In genomic region chr19:1020868-1021425, GRCh38 we compare ENCODE assay signal across 8 cellular contexts. TPM values are rescaled to one million over a fixed set of nuclear protein-coding genes. Genes with fewer than 3 reads are reported as not detected.
DNase-seq lines count a peak whose midpoint lies in the region; ATAC-seq and TF ChIP-seq lines count a peak whose summit lies in the region.

Gene TMEM259, minus strand, starts transcription at chr19:1021123. Its CDS starts 127 bp downstream, at chr19:1020996.

- H3K36me3 Mint-ChIP-seq in activated naive CD4-positive, alpha-beta T cell treated with anti-CD3 and anti-CD28 coated beads, Interleukin-2, amount 50 U/mL, for 24 hours = no peaks in the 10 kb centered on the region

- WGBS in suprapubic skin = under 1% methylated on average over 41 of the region's 68 CpGs

- H3K4me1 Mint-ChIP-seq in activated naive CD4-positive, alpha-beta T cell treated with anti-CD3 and anti-CD28 coated beads, Interleukin-2, amount 50 U/mL, for 24 hours = peaks cover 34% of the 10 kb centered on the region

- H3K27me3 ChIP-seq in suprapubic skin = no peaks in the 10 kb centered on the region

- H3K27me3 Mint-ChIP-seq in activated naive CD4-positive, alpha-beta T cell treated with anti-CD3 and anti-CD28 coated beads, Interleukin-2, amount 50 U/mL, for 24 hours = no peaks in the 10 kb centered on the region

- no peaks in the 10 kb centered on the region for H3K9me3 Mint-ChIP-seq in activated naive CD4-positive, alpha-beta T cell treated with anti-CD3 and anti-CD28 coated beads, Interleukin-2, amount 50 U/mL, for 24 hours

- H3K4me1 ChIP-seq in suprapubic skin = peaks cover 55% of the 10 kb centered on the region

- H3K4me3 Mint-ChIP-seq in activated naive CD4-positive, alpha-beta T cell treated with anti-CD3 and anti-CD28 coated beads, Interleukin-2, amount 50 U/mL, for 24 hours = peak within 1 kb of the TSS; percentile 91

- peak within 1 kb of the TSS; percentile 90 for H3K27ac ChIP-seq in suprapubic skin

- peak within 1 kb of the TSS; percentile 81 for H3K4me3 ChIP-seq in suprapubic skin

- ATAC-seq in HG02623 (IDR thresholded peaks at IDR 0.05; ENCODE audit: unreplicated experiment) = peak; percentile 71

- H3K27ac Mint-ChIP-seq in activated naive CD4-positive, alpha-beta T cell treated with anti-CD3 and anti-CD28 coated beads, Interleukin-2, amount 50 U/mL, for 24 hours = peak within 1 kb of the TSS; percentile 99

- peak in 1 of 2 donors; percentile 75 for TF ChIP-seq POLR2A in suprapubic skin (IDR thresholded peaks at IDR 0.05)

- no peaks in the 10 kb centered on the region for H3K9me3 ChIP-seq in suprapubic skin

- peak; percentile 100 for DNase-seq in GM10266 (ENCODE audit: extremely low spot score)
- DNase-seq in NCI-H1105 (lab: John Stamatoyannopoulos, UW) = peak; percentile 97
- DNase-seq in SKM-1 (lab: John Stamatoyannopoulos, UW; ENCODE audit: unreplicated experiment) = peak; percentile 90
- peak; percentile 97 for DNase-seq in germinal center (ENCODE audit: low spot score)
- peak; percentile 95 for DNase-seq in occipital lobe (lab: John Stamatoyannopoulos, UW)
- peak; percentile 98 for DNase-seq in suprapubic skin (ENCODE audit: low spot score in 2 of 2)

- TF ChIP-seq CTCF in GM10266 (IDR thresholded peaks at IDR 0.05; ENCODE audit: control insufficient read depth, insufficient read depth, low read depth, missing control alignments) (no peak), suprapubic skin (IDR thresholded peaks at IDR 0.05) (no peak)

- H3K36me3 ChIP-seq in suprapubic skin = no peaks in the 10 kb centered on the region

- no peak for TF ChIP-seq EP300 in suprapubic skin (IDR thresholded peaks at IDR 0.05)

RNA-seq across cellular contexts. Expression of gene TMEM259, which starts in this region (rescaled TPM):
- total RNA-seq in occipital lobe (33.8 TPM), suprapubic skin (100 to 1,000 TPM; 165 to 349 (median 243) TPM)

Comparison
In these comparisons a context has a peak if more than half of its experiments do, and no peak if none do; other contexts are left out.
1. Peak in every context shown above with its lines: DNase-seq, ATAC-seq, H3K4me3 ChIP-seq and H3K27ac ChIP-seq.